In the genomic region with DNA sequence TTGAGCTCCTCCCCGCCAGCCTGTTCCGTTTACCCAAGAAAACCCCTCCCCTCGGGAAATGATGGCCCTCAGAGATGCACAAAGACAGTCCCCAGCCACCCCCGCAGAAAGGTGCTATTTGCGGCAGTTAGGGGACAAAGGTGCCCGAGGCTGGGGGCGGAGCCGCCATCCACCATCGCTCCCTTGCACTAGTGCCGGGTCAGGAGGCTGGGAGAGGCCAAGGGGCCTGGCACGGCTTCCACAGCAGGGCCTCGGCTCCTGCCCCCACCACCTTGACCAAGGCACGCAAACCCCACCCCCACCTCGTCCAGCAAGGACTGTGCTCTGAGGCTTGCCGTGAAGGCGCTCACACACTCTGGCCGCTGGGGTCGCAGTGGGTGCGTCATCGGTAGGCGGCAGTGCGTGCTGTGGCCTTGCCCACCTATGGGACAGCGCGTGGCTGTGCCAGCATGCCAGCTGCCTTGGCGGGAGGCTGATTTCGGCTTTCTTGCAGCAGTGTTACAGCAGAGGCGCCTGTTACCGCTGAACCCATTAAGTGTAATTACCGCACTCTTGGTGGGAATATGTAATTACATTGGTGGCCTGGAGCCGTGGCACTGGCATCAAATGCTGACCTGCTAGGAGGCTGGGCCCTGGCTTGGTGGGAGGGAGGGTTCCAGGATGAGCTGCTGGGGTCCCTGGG, we compare ENCODE assay signal across 16 cellular contexts. TPM values are rescaled to one million over a fixed set of nuclear protein-coding genes. Genes with fewer than 3 reads are reported as not detected.
DNase-seq lines count a peak whose midpoint lies in the region.
"Had no signal": no experiment of that assay in that cellular context is flagged by ENCODE, and none has a peak within 500 bp of the region (broad histone marks: within the 10 kb centered on the region; RNA-seq: fewer than 3 reads in every experiment).

No MANE protein-coding gene starts in this region.

- H4K91ac ChIP-seq in neuronal stem cell (ENCODE audit: low read depth, low read length, poor library complexity) = no peak overlapping the region

- peak overlapping the region; percentile 62 for H2BK15ac ChIP-seq in neuronal stem cell (ENCODE audit: low read length)

- H3K36me3 ChIP-seq in neuronal stem cell (replicated peaks in 1 of 2; ENCODE audit: control insufficient read depth in 2 of 2, insufficient read depth in 2 of 2, low read length in 2 of 2) = no peaks in the 10 kb centered on the region
- H3K36me3 ChIP-seq: right atrium auricular region had no signal

- WGBS in neuronal stem cell (ENCODE audit: extremely low coverage in 2 of 2, insufficient read length in 2 of 2, insufficient replicate concordance in 1 of 2), 2 donors = no CpG with 5 or more reads among the region's 30 CpGs

- H3K4me3 ChIP-seq in neuronal stem cell (ENCODE audit: low read length in 2 of 2) = no peak overlapping the region
- H3K4me3 ChIP-seq: right atrium auricular region had no signal

- no peak overlapping the region for H2AK5ac ChIP-seq in neuronal stem cell (ENCODE audit: low read depth, low read length)

- no peak overlapping the region for H3K4ac ChIP-seq in neuronal stem cell (ENCODE audit: low read length)

- peaks cover 28% of the 10 kb centered on the region for H3K79me1 ChIP-seq in neuronal stem cell (ENCODE audit: low read depth, low read length)

- H4K8ac ChIP-seq in neuronal stem cell (ENCODE audit: low read depth, low read length) = no peak overlapping the region

- no peak overlapping the region for H3K4me2 ChIP-seq in neuronal stem cell (ENCODE audit: insufficient read depth, low read length, poor library complexity, severe bottlenecking)

- peaks cover 6 to 9% of the 10 kb centered on the region in 2 donors for H3K4me1 ChIP-seq in neuronal stem cell (ENCODE audit: control insufficient read depth in 2 of 2, insufficient read depth in 1 of 2, low read depth in 1 of 2, low read length in 2 of 2)

- H3K18ac ChIP-seq in neuronal stem cell (ENCODE audit: low read length) = peak overlapping the region; percentile 76

- H3K9me3 ChIP-seq in neuronal stem cell (replicated peaks in 1 of 2; ENCODE audit: control insufficient read depth in 2 of 2, insufficient read depth in 1 of 2, low read depth in 1 of 2, low read length in 2 of 2) = no peaks in the 10 kb centered on the region
- H3K9me3 ChIP-seq: right atrium auricular region had no signal

- H3K9ac ChIP-seq in neuronal stem cell (ENCODE audit: low read depth, low read length, poor library complexity) = no peak overlapping the region

- H2BK120ac ChIP-seq in neuronal stem cell (ENCODE audit: low read depth, low read length) = no peak overlapping the region

- H2BK5ac ChIP-seq in neuronal stem cell (ENCODE audit: low read length) = peak overlapping the region; percentile 88

- peak overlapping the region; percentile 25 for H3K14ac ChIP-seq in neuronal stem cell (ENCODE audit: low read length)

- DNase-seq in DMS153 (lab: John Stamatoyannopoulos, UW) (peak; percentile 66), NCI-H1436 treated with DMSO at 0.1 percent for 48 hours (lab: John Stamatoyannopoulos, UW) (peak; percentile 66), SHP77 treated with DMSO at 0.1 percent for 48 hours (lab: John Stamatoyannopoulos, UW) (peak; percentile 23), neuronal stem cell (ENCODE audit: low spot score) (no peak), C1 segment of cervical spinal cord (lab: John Stamatoyannopoulos, UW) (no peak), Kasumi-1 (lab: John Stamatoyannopoulos, UW) (no peak), HPDE6-E6E7 (ENCODE audit: extremely low spot score) (no peak)
- no peak for DNase-seq in activated CD4-positive, alpha-beta T cell treated with anti-CD3 and anti-CD28 coated beads, Interleukin-2, amount 50 U/mL, for 48 hours
- DNase-seq: aorta, dermis blood vessel endothelial cell, foreskin fibroblast, naive B cell, OCI-M1, T-cell had no signal

- no peaks in the 10 kb centered on the region for H3K27me3 ChIP-seq in neuronal stem cell (ENCODE audit: control insufficient read depth in 3 of 3, insufficient read depth in 3 of 3, low read depth in 1 of 3, low read length in 3 of 3)
- H3K27me3 ChIP-seq: right atrium auricular region had no signal

- no peak overlapping the region for H3K27ac ChIP-seq in neuronal stem cell (replicated peaks; ENCODE audit: low read length)
- H3K27ac ChIP-seq: C4-2B, right atrium auricular region had no signal

- peak overlapping the region; percentile 85 for H3K23ac ChIP-seq in neuronal stem cell (ENCODE audit: low read depth, low read length, poor library complexity)

- H2AFZ ChIP-seq in neuronal stem cell (ENCODE audit: low read length) = no peak overlapping the region

- no peak overlapping the region for H2BK12ac ChIP-seq in neuronal stem cell (ENCODE audit: low read length)

RNA-seq across cellular contexts. Expression of a gene that starts 31.8 kb away (rescaled TPM):
- polyA plus RNA-seq in neuronal stem cell (2013, experiment 1 of 2) = not detected
- polyA plus RNA-seq in neuronal stem cell (2013, experiment 2 of 2) = not detected

RNA-seq across cellular contexts. Expression of a gene that starts 36.7 kb away (rescaled TPM):
- not detected for polyA plus RNA-seq in neuronal stem cell (2013, experiment 1 of 2)
- not detected for polyA plus RNA-seq in neuronal stem cell (2013, experiment 2 of 2)

RNA-seq across cellular contexts. Expression of a gene that starts 40.4 kb away (rescaled TPM):
- 21.5 TPM for polyA plus RNA-seq in neuronal stem cell (2013, experiment 1 of 2)
- 21.7 TPM for polyA plus RNA-seq in neuronal stem cell (2013, experiment 2 of 2)

RNA-seq across cellular contexts. Expression of a gene that starts 47.2 kb away (rescaled TPM):
- not detected for polyA plus RNA-seq in neuronal stem cell (2013, experiment 1 of 2)
- not detected for polyA plus RNA-seq in neuronal stem cell (2013, experiment 2 of 2)

Comparison
In these comparisons a context has a peak if more than half of its experiments do, and no peak if none do; other contexts are left out.
1. DNase-seq: peak in DMS153 (single experiment), NCI-H1436 treated with DMSO at 0.1 percent for 48 hours (single experiment) and SHP77 treated with DMSO at 0.1 percent for 48 hours (single experiment); none in neuronal stem cell (single experiment), activated CD4-positive, alpha-beta T cell treated with anti-CD3 and anti-CD28 coated beads, Interleukin-2, amount 50 U/mL, for 48 hours (0 of 2), C1 segment of cervical spinal cord (0 of 14), Kasumi-1 (0 of 2) and HPDE6-E6E7 (single experiment).